ENCODE assay signal across 14 cellular contexts in genomic region chr2:74603282-74604000, GRCh38. TPM values are rescaled to one million over a fixed set of nuclear protein-coding genes. Genes with fewer than 3 reads are reported as not detected.
"Had no signal": no experiment of that assay in that cellular context is flagged by ENCODE, and none has a peak within 500 bp of the region (broad histone marks: within the 10 kb centered on the region; RNA-seq: fewer than 3 reads in every experiment).

No MANE protein-coding gene starts in this region.

- H3K9me3 Mint-ChIP-seq: effector memory CD8-positive, alpha-beta T cell; immature natural killer cell; nephron; type B pancreatic cell had no signal

- H3K27ac Mint-ChIP-seq: effector memory CD8-positive, alpha-beta T cell; immature natural killer cell; nephron; type B pancreatic cell had no signal

- ATAC-seq: effector memory CD8-positive, alpha-beta T cell; heart left ventricle had no signal

- DNase-seq: activated CD4-positive, alpha-beta T cell treated with anti-CD3 and anti-CD28 coated beads for 4 hours; activated T-cell treated with anti-CD3 and anti-CD28 coated beads, Interleukin-2, amount 50 U/mL, for 48 hours; cerebellar nuclear complex; dermis blood vessel endothelial cell; effector memory CD8-positive, alpha-beta T cell; heart left ventricle; immature natural killer cell; occipital lobe; stimulated activated CD4-positive, alpha-beta T cell treated with anti-CD3 and anti-CD28 coated beads, Interleukin-4, amount 100 ng/mL, for 24 hours; stimulated activated naive CD4-positive, alpha-beta T cell treated with Interleukin-2 at 50 U/mL for 16 hours; T-helper 9 cell had no signal

- H3K36me3 Mint-ChIP-seq: immature natural killer cell, type B pancreatic cell had no signal

- H3K4me1 Mint-ChIP-seq: immature natural killer cell, nephron had no signal

- H3K4me3 Mint-ChIP-seq: effector memory CD8-positive, alpha-beta T cell; immature natural killer cell; nephron; type B pancreatic cell had no signal

RNA-seq across cellular contexts. Expression of gene M1AP, which starts 44.7 kb away (rescaled TPM):
- total RNA-seq: ascending aorta, dermis blood vessel endothelial cell, occipital lobe had no signal
- polyA plus RNA-seq: immature natural killer cell had no signal
